In genomic region chr5:96640696-96641095, GRCh38 we compare ENCODE assay signal across 1 cellular context.
TF ChIP-seq lines count a peak whose summit lies in the region.

No MANE protein-coding gene starts in this region.

TF ChIP-seq in HEK293, 187 proteins besides CTCF, POLR2A, EP300 and RAD21 (continued from another document):
- TF ChIP-seq REST (tag by site-specific recombination; IDR thresholded peaks at IDR 0.05) (no peak), PATZ1 (tag by site-specific recombination; IDR thresholded peaks at IDR 0.05) (0 out of 2 replicates have a peak, but pooled peaks have one; percentile 17), MZF1 (tag by site-specific recombination; IDR thresholded peaks at IDR 0.05; ENCODE audit: borderline replicate concordance) (peak; percentile 97)
TF ChIP-seq in HEK293: peak in this region for 6.
